ENCODE assay signal across 1 cellular context in genomic region chr17:48025040-48025903, GRCh38.
TF ChIP-seq lines count a peak whose summit lies in the region.

No MANE protein-coding gene starts in this region.

TF ChIP-seq in HEK293, 187 proteins besides CTCF, POLR2A, EP300 and RAD21 (continued from another document and continues in another):
- TF ChIP-seq ZNF280D (tag by site-specific recombination; IDR thresholded peaks at IDR 0.05) (no peak), ZNF529 (tag by site-specific recombination; IDR thresholded peaks at IDR 0.05; ENCODE audit: insufficient replicate concordance) (no peak), ZBTB49 (tag by site-specific recombination; IDR thresholded peaks at IDR 0.05; ENCODE audit: low read depth) (no peak), ZFHX2 (tag by site-specific recombination; conservative IDR thresholded peaks at IDR 0.05) (peak; percentile 77), EGR2 (tag by site-specific recombination; IDR thresholded peaks at IDR 0.05; ENCODE audit: low read depth) (peak; percentile 62; the same call in 1 of the 2 replicates), ZBTB7A (tag by site-specific recombination; IDR thresholded peaks at IDR 0.05; ENCODE audit: low read depth) (no peak), HIC1 (tag by site-specific recombination; IDR thresholded peaks at IDR 0.05) (no peak), ZNF112 (tag by site-specific recombination; IDR thresholded peaks at IDR 0.05) (no peak), ZNF530 (tag by site-specific recombination; IDR thresholded peaks at IDR 0.05; ENCODE audit: low read depth) (no peak), KLF7 (tag by site-specific recombination; IDR thresholded peaks at IDR 0.05; ENCODE audit: borderline replicate concordance) (no peak; the same call in 1 of the 2 replicates), ZNF596 (tag by site-specific recombination; IDR thresholded peaks at IDR 0.05) (no peak), BCL6B (tag by site-specific recombination; IDR thresholded peaks at IDR 0.05) (no peak), ZNF518A (tag by site-specific recombination; conservative IDR thresholded peaks at IDR 0.05; ENCODE audit: low read depth) (no peak), SP7 (tag by site-specific recombination; IDR thresholded peaks at IDR 0.05) (no peak), ZNF645 (tag by site-specific recombination; IDR thresholded peaks at IDR 0.05) (no peak), ZNF292 (tag by site-specific recombination; IDR thresholded peaks at IDR 0.05; ENCODE audit: borderline replicate concordance, low read depth) (no peak), ZNF239 (tag by site-specific recombination; IDR thresholded peaks at IDR 0.05) (no peak), ZNF416 (tag by site-specific recombination; IDR thresholded peaks at IDR 0.05) (no peak), INSM2 (tag by site-specific recombination; IDR thresholded peaks at IDR 0.05) (no peak; the same call in 1 of the 2 replicates), KLF8 (tag by site-specific recombination; IDR thresholded peaks at IDR 0.05) (peak; percentile 98), MYNN (tag by site-specific recombination; IDR thresholded peaks at IDR 0.05; ENCODE audit: borderline replicate concordance) (no peak), PRDM10 (tag by site-specific recombination; IDR thresholded peaks at IDR 0.05) (no peak), TSHZ1 (tag by site-specific recombination; IDR thresholded peaks at IDR 0.05; ENCODE audit: borderline replicate concordance) (no peak), ZNF629 (tag by site-specific recombination; IDR thresholded peaks at IDR 0.05) (no peak), ZNF626 (tag by site-specific recombination; IDR thresholded peaks at IDR 0.05) (no peak), OSR2 (tag by site-specific recombination; IDR thresholded peaks at IDR 0.05) (no peak)
